In genomic region chr16:27242868-27243590, GRCh38 we compare ENCODE assay signal across 8 cellular contexts. TPM values are rescaled to one million over a fixed set of nuclear protein-coding genes. Genes with fewer than 3 reads are reported as not detected.
DNase-seq lines count a peak whose midpoint lies in the region; ATAC-seq, FAIRE-seq and TF ChIP-seq lines count a peak whose summit lies in the region.

No MANE protein-coding gene starts in this region.

- no peaks in the 10 kb centered on the region for H3K9me3 ChIP-seq in CD8-positive, alpha-beta T cell (ENCODE audit: low read length)
- no peaks in the 10 kb centered on the region for H3K9me3 ChIP-seq in trophoblast cell (ENCODE audit: insufficient read depth, low read depth, low read length)

- H2AK5ac ChIP-seq in trophoblast cell (ENCODE audit: low read length): no peak overlapping the region

- FAIRE-seq in HTR-8/SVneo (lab: Jason Lieb, UNC): no peak

- no peak overlapping the region for H3K4me2 ChIP-seq in trophoblast cell (ENCODE audit: low read length)

- H3K27ac Mint-ChIP-seq in CD8-positive, alpha-beta T cell: peak overlapping the region; percentile 53
- peak overlapping the region; percentile 68 for H3K27ac Mint-ChIP-seq in activated CD8-positive, alpha-beta memory T cell treated with anti-CD3 and anti-CD28 coated beads, Interleukin-2, amount 10 ng/mL, durations not matched to agents 7 days and 5 days

- H2BK12ac ChIP-seq in trophoblast cell (ENCODE audit: low read length): no peak overlapping the region

- peaks cover 26% of the 10 kb centered on the region for H3K4me1 ChIP-seq in CD8-positive, alpha-beta T cell (ENCODE audit: insufficient read depth, low read length)
- H3K4me1 ChIP-seq in trophoblast cell (ENCODE audit: control insufficient read depth in 1 of 2, insufficient read depth in 2 of 2, low read length in 2 of 2): peaks cover 7 to 12% of the 10 kb centered on the region in 2 experiments

- H3K27me3 ChIP-seq in CD8-positive, alpha-beta T cell (ENCODE audit: insufficient read depth, low read length): no peaks in the 10 kb centered on the region
- H3K27me3 ChIP-seq in trophoblast cell (ENCODE audit: insufficient read depth, low read length): no peaks in the 10 kb centered on the region

- no peak overlapping the region for H4K8ac ChIP-seq in trophoblast cell (ENCODE audit: low read depth, low read length)

- no peaks in the 10 kb centered on the region for H3K9me3 Mint-ChIP-seq in CD8-positive, alpha-beta T cell
- no peaks in the 10 kb centered on the region for H3K9me3 Mint-ChIP-seq in activated CD8-positive, alpha-beta memory T cell treated with anti-CD3 and anti-CD28 coated beads, Interleukin-2, amount 10 ng/mL, durations not matched to agents 7 days and 5 days (ENCODE audit: low read depth)

- TF ChIP-seq CTCF in CD8-positive, alpha-beta T cell (IDR thresholded peaks at IDR 0.05): no peak

- H3K14ac ChIP-seq in trophoblast cell (ENCODE audit: low read length): peak overlapping the region; percentile 14

- H3K36me3 Mint-ChIP-seq in CD8-positive, alpha-beta T cell: peaks cover 33% of the 10 kb centered on the region
- H3K36me3 Mint-ChIP-seq in activated CD8-positive, alpha-beta memory T cell treated with anti-CD3 and anti-CD28 coated beads, Interleukin-2, amount 10 ng/mL, durations not matched to agents 7 days and 5 days: peaks cover 13% of the 10 kb centered on the region

- H3K18ac ChIP-seq in trophoblast cell (ENCODE audit: low read length): no peak overlapping the region

- H4K12ac ChIP-seq in trophoblast cell (ENCODE audit: low read depth, low read length): no peak overlapping the region

- peak overlapping the region; percentile 50 for H3K4me3 Mint-ChIP-seq in CD8-positive, alpha-beta T cell
- peak overlapping the region; percentile 38 for H3K4me3 Mint-ChIP-seq in activated CD8-positive, alpha-beta memory T cell treated with anti-CD3 and anti-CD28 coated beads, Interleukin-2, amount 10 ng/mL, durations not matched to agents 7 days and 5 days

- no peak overlapping the region for H2BK120ac ChIP-seq in trophoblast cell (ENCODE audit: insufficient read depth, low read length, poor library complexity)

- no peaks in the 10 kb centered on the region for H3K27me3 Mint-ChIP-seq in CD8-positive, alpha-beta T cell (ENCODE audit: low read depth)
- H3K27me3 Mint-ChIP-seq in activated CD8-positive, alpha-beta memory T cell treated with anti-CD3 and anti-CD28 coated beads, Interleukin-2, amount 10 ng/mL, durations not matched to agents 7 days and 5 days: no peaks in the 10 kb centered on the region

- no CpG with 5 or more reads among the region's 13 CpGs for WGBS in trophoblast cell (ENCODE audit: extremely low coverage, insufficient coverage, insufficient read length)

- no peaks in the 10 kb centered on the region for H3K79me2 ChIP-seq in trophoblast cell (ENCODE audit: control insufficient read depth, insufficient read depth, low read length, poor library complexity)

- peak; percentile 66 for ATAC-seq in CD8-positive, alpha-beta T cell
- peak; percentile 32 for ATAC-seq in activated CD8-positive, alpha-beta memory T cell treated with anti-CD3 and anti-CD28 coated beads, Interleukin-2, amount 10 ng/mL, durations not matched to agents 7 days and 5 days
- ATAC-seq in HG02970 (IDR thresholded peaks at IDR 0.05; ENCODE audit: low FRiP score, unreplicated experiment) (no peak), HG02973 (IDR thresholded peaks at IDR 0.05; ENCODE audit: unreplicated experiment) (no peak)

- no peak overlapping the region for H3K27ac ChIP-seq in CD8-positive, alpha-beta T cell (ENCODE audit: low read depth, low read length)
- peak overlapping the region; percentile 14 for H3K27ac ChIP-seq in trophoblast cell (ENCODE audit: low read depth, low read length)

- H3K4ac ChIP-seq in trophoblast cell (ENCODE audit: low read depth, low read length): no peak overlapping the region

- no peaks in the 10 kb centered on the region for H3K36me3 ChIP-seq in CD8-positive, alpha-beta T cell (ENCODE audit: insufficient read depth, low read length)
- H3K36me3 ChIP-seq in trophoblast cell (ENCODE audit: control insufficient read depth in 1 of 2, insufficient read depth in 2 of 2, low read length in 2 of 2): no peaks in the 10 kb centered on the region

- no peak overlapping the region for H2AFZ ChIP-seq in trophoblast cell (ENCODE audit: insufficient read depth, low read length, poor library complexity)

- peak in 4 of 7 experiments; percentile 40 to 56 (median 46) for DNase-seq in CD8-positive, alpha-beta T cell
- peak; percentile 82 for DNase-seq in HTR-8/SVneo (ENCODE audit: insufficient read length, low spot score)
- peak; percentile 44 for DNase-seq in activated CD8-positive, alpha-beta memory T cell treated with anti-CD3 and anti-CD28 coated beads, Interleukin-2, amount 10 ng/mL, durations not matched to agents 7 days and 5 days
- peak; percentile 42 for DNase-seq in globus pallidus (ENCODE audit: low spot score)
- DNase-seq in trophoblast cell: peak in 1 of 2 donors; percentile 38
- no peak for DNase-seq in NCI-H526 (lab: John Stamatoyannopoulos, UW)

- POLR2A ChIA-PET in CD8-positive, alpha-beta T cell (lab: Charles Lee): interaction anchor here (0.5 to 2.3 kb wide), 4 partner anchors 8 to 125 kb away, joined by 3 to 6 read pairs (median 6); no protein-coding TSS in a partner anchor

- H3K23ac ChIP-seq in trophoblast cell (ENCODE audit: low read length): no peak overlapping the region

- no peak overlapping the region for H3K4me3 ChIP-seq in CD8-positive, alpha-beta T cell (ENCODE audit: low read depth, low read length)
- H3K4me3 ChIP-seq in trophoblast cell (ENCODE audit: low read depth, low read length): no peak overlapping the region

- H3K79me1 ChIP-seq in trophoblast cell (ENCODE audit: low read length): peaks cover 4% of the 10 kb centered on the region

- no peak overlapping the region for H4K91ac ChIP-seq in trophoblast cell (ENCODE audit: low read depth, low read length)

- H3K9ac ChIP-seq in trophoblast cell (ENCODE audit: low read length): no peak overlapping the region

- H2BK5ac ChIP-seq in trophoblast cell (ENCODE audit: low read depth, low read length, poor library complexity): no peak overlapping the region

- intact Hi-C loops in CD8-positive, alpha-beta T cell (cut with DNase I, micrococcal nuclease): no loop called here

- CTCF ChIA-PET in CD8-positive, alpha-beta T cell (lab: Charles Lee): interaction anchor here (1.4 to 4.4 kb wide), 4 partner anchors 8 to 133 kb away, joined by 5 to 14 read pairs (median 8); no protein-coding TSS in a partner anchor
- CTCF ChIA-PET in activated CD8-positive, alpha-beta memory T cell treated with anti-CD3 and anti-CD28 coated beads, Interleukin-2, amount 10 ng/mL, durations not matched to agents 7 days and 5 days (lab: Charles Lee): interaction anchor here (1.1 to 4.9 kb wide), 3 partner anchors 8 to 123 kb away, joined by 3 to 26 read pairs (median 4); no protein-coding TSS in a partner anchor

- H3K4me1 Mint-ChIP-seq in CD8-positive, alpha-beta T cell (ENCODE audit: low read depth): peaks cover 75% of the 10 kb centered on the region
- peaks cover 76% of the 10 kb centered on the region for H3K4me1 Mint-ChIP-seq in activated CD8-positive, alpha-beta memory T cell treated with anti-CD3 and anti-CD28 coated beads, Interleukin-2, amount 10 ng/mL, durations not matched to agents 7 days and 5 days

RNA-seq across cellular contexts. Expression of gene NSMCE1, which starts 25.5 kb away (rescaled TPM):
- total RNA-seq in CD8-positive, alpha-beta T cell: 10 to 100 TPM; 29.6 to 30.1 TPM
- total RNA-seq in activated CD8-positive, alpha-beta memory T cell treated with anti-CD3 and anti-CD28 coated beads, Interleukin-2, amount 10 ng/mL, durations not matched to agents 7 days and 5 days: 10 to 100 TPM; 75.9 to 94.0 TPM
- 20.6 and 21.6 TPM in 2 replicates for polyA plus RNA-seq in trophoblast cell (2013)

RNA-seq across cellular contexts. Expression of gene KDM8, which starts 39.7 kb away (rescaled TPM):
- 10 to 100 TPM; 17.6 to 22.6 TPM for total RNA-seq in CD8-positive, alpha-beta T cell
- total RNA-seq in activated CD8-positive, alpha-beta memory T cell treated with anti-CD3 and anti-CD28 coated beads, Interleukin-2, amount 10 ng/mL, durations not matched to agents 7 days and 5 days: 10 to 100 TPM; 14.8 to 18.2 TPM
- 1.7 and 1.8 TPM in 2 replicates for polyA plus RNA-seq in trophoblast cell (2013)

Comparison
In these comparisons a context has a peak if more than half of its experiments do, and no peak if none do; other contexts are left out.
1. ATAC-seq: peak in CD8-positive, alpha-beta T cell (single experiment) and activated CD8-positive, alpha-beta memory T cell treated with anti-CD3 and anti-CD28 coated beads, Interleukin-2, amount 10 ng/mL, durations not matched to agents 7 days and 5 days (single experiment); none in HG02970 (single experiment) and HG02973 (single experiment).
2. DNase-seq: peak in CD8-positive, alpha-beta T cell (4 of 7), HTR-8/SVneo (single experiment), activated CD8-positive, alpha-beta memory T cell treated with anti-CD3 and anti-CD28 coated beads, Interleukin-2, amount 10 ng/mL, durations not matched to agents 7 days and 5 days (single experiment) and globus pallidus (single experiment); none in NCI-H526 (0 of 2).